ENCODE assay signal across 17 cellular contexts in genomic region chr10:78619244-78619851, GRCh38.
"Had no signal": no experiment of that assay in that cellular context is flagged by ENCODE, and none has a peak within 500 bp of the region (broad histone marks: within the 10 kb centered on the region; RNA-seq: fewer than 3 reads in every experiment).

No MANE protein-coding gene starts in this region.

- H3K4me1 Mint-ChIP-seq: activated naive CD8-positive, alpha-beta T cell treated with anti-CD3 and anti-CD28 coated beads, Interleukin-2, amount 50 U/mL, for 24 hours; stimulated activated naive B cell treated with anti-CD40 and anti-IgM and Interleukin-4, amounts not matched to agents 10 μg/mL and 1 μg/mL and 100 μg/mL, for 72 hours had no signal

- H3K4me3 Mint-ChIP-seq: activated CD4-positive, alpha-beta T cell treated with anti-CD3 and anti-CD28 coated beads for 36 hours; activated CD8-positive, alpha-beta T cell treated with anti-CD3 and anti-CD28 coated beads for 36 hours; activated naive CD8-positive, alpha-beta T cell treated with anti-CD3 and anti-CD28 coated beads, Interleukin-2, amount 50 U/mL, for 24 hours; activated T-helper 1 cell treated with anti-CD3 and anti-CD28 coated beads, Interleukin-12 subunit alpha, Interleukin-12 subunit beta, Interleukin-2, Interleukin-4 antibody, amounts not matched to agents 30 ng/mL and 10 ng/mL and 1 ng/mL, durations not matched to agents 14 hours and 24 hours and 36 hours; stimulated activated naive B cell treated with anti-CD40 and anti-IgM and Interleukin-4, amounts not matched to agents 10 μg/mL and 1 μg/mL and 100 μg/mL, for 72 hours had no signal

- H3K4me3 ChIP-seq: ascending aorta, lower lobe of right lung, prostate gland, right lobe of liver, spleen, tibial nerve had no signal

- H3K9me3 Mint-ChIP-seq: activated CD8-positive, alpha-beta T cell treated with anti-CD3 and anti-CD28 coated beads for 36 hours; activated naive CD8-positive, alpha-beta T cell treated with anti-CD3 and anti-CD28 coated beads, Interleukin-2, amount 50 U/mL, for 24 hours; activated T-helper 1 cell treated with anti-CD3 and anti-CD28 coated beads, Interleukin-12 subunit alpha, Interleukin-12 subunit beta, Interleukin-2, Interleukin-4 antibody, amounts not matched to agents 30 ng/mL and 10 ng/mL and 1 ng/mL, durations not matched to agents 14 hours and 24 hours and 36 hours; stimulated activated naive B cell treated with anti-CD40 and anti-IgM and Interleukin-4, amounts not matched to agents 10 μg/mL and 1 μg/mL and 100 μg/mL, for 72 hours had no signal

- H3K36me3 ChIP-seq: ascending aorta, lower lobe of right lung, prostate gland, right lobe of liver, spleen, tibial nerve had no signal

- H3K27ac Mint-ChIP-seq: activated CD4-positive, alpha-beta T cell treated with anti-CD3 and anti-CD28 coated beads for 36 hours; activated CD8-positive, alpha-beta T cell treated with anti-CD3 and anti-CD28 coated beads for 36 hours; activated naive CD8-positive, alpha-beta T cell treated with anti-CD3 and anti-CD28 coated beads, Interleukin-2, amount 50 U/mL, for 24 hours; activated T-helper 1 cell treated with anti-CD3 and anti-CD28 coated beads, Interleukin-12 subunit alpha, Interleukin-12 subunit beta, Interleukin-2, Interleukin-4 antibody, amounts not matched to agents 30 ng/mL and 10 ng/mL and 1 ng/mL, durations not matched to agents 14 hours and 24 hours and 36 hours had no signal

- H3K9me3 ChIP-seq: ascending aorta, lower lobe of right lung, prostate gland, right lobe of liver, spleen, tibial nerve had no signal

- H3K27me3 ChIP-seq: ascending aorta, right lobe of liver, spleen, tibial nerve had no signal

- H3K4me1 ChIP-seq: ascending aorta, prostate gland, right lobe of liver had no signal

- H3K27ac ChIP-seq: ascending aorta, lower lobe of right lung, prostate gland, right lobe of liver, spleen, tibial nerve had no signal

- ATAC-seq: activated CD4-positive, alpha-beta T cell treated with anti-CD3 and anti-CD28 coated beads for 36 hours; activated CD8-positive, alpha-beta T cell treated with anti-CD3 and anti-CD28 coated beads for 36 hours; activated naive CD8-positive, alpha-beta T cell treated with anti-CD3 and anti-CD28 coated beads, Interleukin-2, amount 50 U/mL, for 24 hours; lower lobe of right lung; right lobe of liver; stimulated activated naive B cell treated with anti-CD40 and anti-IgM and Interleukin-4, amounts not matched to agents 10 μg/mL and 1 μg/mL and 100 μg/mL, for 72 hours had no signal

- DNase-seq: activated CD4-positive, alpha-beta T cell treated with anti-CD3 and anti-CD28 coated beads for 36 hours; activated CD8-positive, alpha-beta memory T cell treated with anti-CD3 and anti-CD28 coated beads, Interleukin-2, amount 50 U/mL, for 4 hours; activated CD8-positive, alpha-beta T cell treated with anti-CD3 and anti-CD28 coated beads for 36 hours; activated naive CD4-positive, alpha-beta T cell; activated naive CD8-positive, alpha-beta T cell treated with anti-CD3 and anti-CD28 coated beads, Interleukin-2, amount 50 U/mL, for 24 hours; foreskin melanocyte; head of caudate nucleus; lower lobe of right lung; midbrain; right lobe of liver; spleen; stimulated activated CD4-positive, alpha-beta T cell treated with anti-CD3 and anti-CD28 coated beads, Interleukin-1b, Interleukin-23, amount 100 ng/mL, for 48 hours; stimulated activated naive B cell treated with anti-CD40 and anti-IgM and Interleukin-4, amounts not matched to agents 10 μg/mL and 1 μg/mL and 100 μg/mL, for 72 hours had no signal

- H3K36me3 Mint-ChIP-seq: stimulated activated naive B cell treated with anti-CD40 and anti-IgM and Interleukin-4, amounts not matched to agents 10 μg/mL and 1 μg/mL and 100 μg/mL, for 72 hours had no signal
